9 cellular contexts compared by ENCODE assay signal in genomic region chr4:5863461-5864113, GRCh38. TPM values are rescaled to one million over a fixed set of nuclear protein-coding genes. Genes with fewer than 3 reads are reported as not detected.
A peak's percentile ranks its signal among the peaks of the same experiment; 100 is the strongest.
DNase-seq lines count a peak whose midpoint lies in the region; ATAC-seq and TF ChIP-seq lines count a peak whose summit lies in the region.
"Had no signal": no experiment of that assay in that cellular context is flagged by ENCODE, and none has a peak within 500 bp of the region (broad histone marks: within the 10 kb centered on the region; RNA-seq: fewer than 3 reads in every experiment).

No MANE protein-coding gene starts in this region.

- no peak overlapping the region for H3K9ac ChIP-seq in SK-N-SH

- H3K4me1 ChIP-seq in SK-N-SH (ENCODE audit: control insufficient read depth in 1 of 2, insufficient read depth in 2 of 2, low read depth in 1 of 2, low read length in 1 of 2), result peaks cover 0 to 3% of the 10 kb centered on the region in 2 experiments; a peak in 1 of 4 replicates

- TF ChIP-seq RAD21 in SK-N-SH (IDR thresholded peaks at IDR 0.05; ENCODE audit: low read length), result no peak

- 32% methylated on average over 13 of the region's 15 CpGs for WGBS in SK-N-SH (ENCODE audit: low lambda C conversion rate)

- POLR2A ChIA-PET in SK-N-SH (lab: Yijun Ruan, JAX), result interaction anchor here (1.1 kb wide), 1 partner anchor 9 kb away, joined by 4 read pairs; no protein-coding TSS in a partner anchor

- ATAC-seq in HG02678 (IDR thresholded peaks at IDR 0.05; ENCODE audit: unreplicated experiment) (no peak), GM19452 (IDR thresholded peaks at IDR 0.05; ENCODE audit: unreplicated experiment) (no peak)
- ATAC-seq: naive thymus-derived CD4-positive, alpha-beta T cell had no signal

- no peaks in the 10 kb centered on the region for H3K9me2 ChIP-seq in SK-N-SH

- H3K36me3 ChIP-seq in SK-N-SH (replicated peaks in 1 of 2; ENCODE audit: control insufficient read depth in 1 of 2, insufficient read depth in 2 of 2, low read length in 1 of 2), result no peaks in the 10 kb centered on the region

- H3F3A ChIP-seq in SK-N-SH (replicated peaks; ENCODE audit: insufficient read depth), result no peaks in the 10 kb centered on the region

- H3K9me3 ChIP-seq in SK-N-SH, result no peaks in the 10 kb centered on the region

- no peak overlapping the region for H3K27ac ChIP-seq in SK-N-SH (ENCODE audit: low read depth in 2 of 2, low read length in 1 of 2)

- no peak for TF ChIP-seq EP300 in SK-N-SH (IDR thresholded peaks at IDR 0.05; ENCODE audit: borderline replicate concordance in 1 of 2, low read depth in 1 of 2, low read length in 1 of 2)

- no peak for TF ChIP-seq CTCF in SK-N-SH (IDR thresholded peaks at IDR 0.05)

- H3K4me2 ChIP-seq in SK-N-SH, result peak overlapping the region; percentile 42; the same call in 1 of the 2 replicates

- CTCF ChIA-PET in SK-N-SH (lab: Yijun Ruan, JAX), result interaction anchor here (0.6 kb wide), 1 partner anchor 35 kb away, joined by 4 read pairs; no protein-coding TSS in a partner anchor

- no peaks in the 10 kb centered on the region for H3K27me3 ChIP-seq in SK-N-SH (ENCODE audit: insufficient read depth)

- no peak overlapping the region for H3K4me3 ChIP-seq in SK-N-SH (ENCODE audit: low read depth in 2 of 2, low read length in 1 of 2)

- H3K79me2 ChIP-seq in SK-N-SH (ENCODE audit: insufficient read depth), result no peaks in the 10 kb centered on the region

- no peak overlapping the region for H2AFZ ChIP-seq in SK-N-SH (ENCODE audit: low read depth)

- H4K20me1 ChIP-seq in SK-N-SH (ENCODE audit: insufficient read depth), result no peaks in the 10 kb centered on the region

- DNase-seq in SKM-1 treated with dmso at 0.1 percent for 144 hours (lab: John Stamatoyannopoulos, UW; ENCODE audit: unreplicated experiment), result peak; percentile 39
- no peak for DNase-seq in SKM-1 (lab: John Stamatoyannopoulos, UW; ENCODE audit: unreplicated experiment)
- DNase-seq in SK-N-SH, result no peak
- peak; percentile 40 for DNase-seq in fibroblast of gingiva (ENCODE audit: low read depth)
- peak; percentile 38 to 40 for DNase-seq in stimulated activated CD8-positive, alpha-beta memory T cell treated with anti-CD3 and anti-CD28 coated beads, Interleukin-15, amount 100 ng/mL, for 48 hours (ENCODE audit: low read depth in 2 of 2)
- no peak for DNase-seq in NCI-H146 treated with DMSO at 0.1 percent for 48 hours (lab: John Stamatoyannopoulos, UW; ENCODE audit: unreplicated experiment)

TF ChIP-seq in SK-N-SH, 30 proteins besides CTCF, POLR2A, EP300 and RAD21:
- TF ChIP-seq MEF2A (IDR thresholded peaks at IDR 0.05; ENCODE audit: borderline replicate concordance, low read depth), result no peak
- peak; percentile 55; the same call in 1 of the 2 replicates for TF ChIP-seq FOSL2 (IDR thresholded peaks at IDR 0.05; ENCODE audit: borderline replicate concordance, low read depth)
- TF ChIP-seq JUND (IDR thresholded peaks at IDR 0.05), result peak; percentile 27; the same call in 1 of the 2 replicates

RNA-seq across cellular contexts. Expression of gene CRMP1, which starts 29.3 kb away (rescaled TPM):
- polyA plus RNA-seq in SK-N-SH (2012; rRNA removed), result 3.4 and 7.8 TPM in 2 replicates
- polyA plus RNA-seq in SK-N-SH (2012; cell fraction: cytosol; rRNA removed), result 6.0 and 10.8 TPM in 2 replicates
- polyA plus RNA-seq in SK-N-SH (2012; cell fraction: nucleus; rRNA removed), result 3.5 and 5.0 TPM in 2 replicates
- polyA plus RNA-seq: naive thymus-derived CD4-positive, alpha-beta T cell had no signal

Comparison
In these comparisons a context has a peak if more than half of its experiments do, and no peak if none do; other contexts are left out.
1. DNase-seq: peak in SKM-1 treated with dmso at 0.1 percent for 144 hours (single experiment), fibroblast of gingiva (single experiment) and stimulated activated CD8-positive, alpha-beta memory T cell treated with anti-CD3 and anti-CD28 coated beads, Interleukin-15, amount 100 ng/mL, for 48 hours (2 of 2); none in SKM-1 (single experiment), SK-N-SH (single experiment) and NCI-H146 treated with DMSO at 0.1 percent for 48 hours (single experiment).